Comparison of ENCODE assay signal across 8 cellular contexts in genomic region chr10:89163265-89163995, GRCh38. TPM values are rescaled to one million over a fixed set of nuclear protein-coding genes. Genes with fewer than 3 reads are reported as not detected.
DNase-seq lines count a peak whose midpoint lies in the region; ATAC-seq and TF ChIP-seq lines count a peak whose summit lies in the region.

No MANE protein-coding gene starts in this region.

- TF ChIP-seq EP300 in stomach (IDR thresholded peaks at IDR 0.05): no peak

- no TSS peak for BruUV-seq in Panc1 (replicated peaks; lab: Mats Ljungman, UMichigan)

- H3K27me3 ChIP-seq in Panc1 (ENCODE audit: control insufficient read depth, insufficient read depth, low read length): peaks cover 13% of the 10 kb centered on the region
- no peaks in the 10 kb centered on the region for H3K27me3 ChIP-seq in stomach

- WGBS in stomach, 5 donors: 45 to 61% (median 57%) methylated on average over 6 of the region's 6 CpGs

- POLR2A ChIA-PET in Panc1 (lab: Charles Lee): no interaction called here

- H3K4me3 ChIP-seq in Panc1 (ENCODE audit: low read depth in 2 of 2, low read length in 2 of 2): no peak overlapping the region
- H3K4me3 ChIP-seq in stomach: no peak overlapping the region

- CTCF ChIA-PET in Panc1 (lab: Charles Lee): no interaction called here

- intact Hi-C loops in Panc1 (cut with micrococcal nuclease; ENCODE audit: unreplicated experiment): no loop called here
- intact Hi-C loops in stomach (cut with DNase I; ENCODE audit: low total_unique reads): no loop called here

- H3K9me3 ChIP-seq in Panc1 (ENCODE audit: control insufficient read depth, insufficient read depth, low read depth, low read length) (no peaks in the 10 kb centered on the region), stomach (no peaks in the 10 kb centered on the region)

- H3K27ac ChIP-seq in Panc1 (ENCODE audit: low read length): no peak overlapping the region
- peak overlapping the region in 1 of 5 donors; percentile 34 for H3K27ac ChIP-seq in stomach

- ATAC-seq in GM18498 (IDR thresholded peaks at IDR 0.05; ENCODE audit: unreplicated experiment) (peak; percentile 98), HG02678 (IDR thresholded peaks at IDR 0.05; ENCODE audit: unreplicated experiment) (peak; percentile 97), Panc1 (0 out of 2 replicates have a peak, but pooled peaks have one; percentile 45)

- H3K4me1 ChIP-seq in Panc1 (ENCODE audit: control insufficient read depth, insufficient read depth, low read length) (no peaks in the 10 kb centered on the region), stomach (peaks cover 0 to 6% (median 0%) of the 10 kb centered on the region in 4 donors)

- no peak for TF ChIP-seq POLR2A in stomach (IDR thresholded peaks at IDR 0.05)

- in situ Hi-C loops in Panc1 (cut with HindIII; ENCODE audit: low pct_unique_long_range_greater_than_20kb, low sequenced_read_pairs): no loop called here

- DNase-seq in Panc1 (ENCODE audit: low read depth, low spot score) (no peak), midbrain (lab: John Stamatoyannopoulos, UW) (peak; percentile 11), stomach (peak; percentile 27), mesenteric fat pad (ENCODE audit: low spot score) (no peak), SW480 (ENCODE audit: low spot score) (no peak)
- DNase-seq in activated naive CD8-positive, alpha-beta T cell treated with anti-CD3 and anti-CD28 coated beads, Interleukin-2, amount 50 U/mL, for 16 hours (ENCODE audit: low read depth, low spot score): peak; percentile 42

- no peak for TF ChIP-seq CTCF in Panc1 (IDR thresholded peaks at IDR 0.05)
- no peak for TF ChIP-seq CTCF in stomach (IDR thresholded peaks at IDR 0.05)

- H3K36me3 ChIP-seq in Panc1 (ENCODE audit: control insufficient read depth, insufficient read depth, low read length) (no peaks in the 10 kb centered on the region; the same call in 1 of the 2 replicates), stomach (no peaks in the 10 kb centered on the region)

RNA-seq across cellular contexts. Expression of gene CH25H, which starts 43.7 kb away (rescaled TPM):
- total RNA-seq in Panc1 (2021; ENCODE audit: unreplicated experiment) (0.10 TPM), stomach (10 to 100 TPM in 1 of 5 donors, 1 to 10 TPM in 2, not detected in 2; 1.7 to 26.3 (median 5.7) TPM), mesenteric fat pad (4.8 TPM)
- not detected for polyA plus RNA-seq in Panc1 (2012; ENCODE audit: insufficient read length)
- 1 to 10 TPM; 2.7 to 9.8 (median 5.0) TPM for polyA plus RNA-seq in stomach

Comparison
In these comparisons a context has a peak if more than half of its experiments do, and no peak if none do; other contexts are left out.
1. ATAC-seq: peak in every context shown above with its lines; median percentile 98 in GM18498; 97 in HG02678; 45 in Panc1.
2. DNase-seq: peak in activated naive CD8-positive, alpha-beta T cell treated with anti-CD3 and anti-CD28 coated beads, Interleukin-2, amount 50 U/mL, for 16 hours (single experiment), midbrain (single experiment) and stomach (single experiment); none in Panc1 (single experiment), mesenteric fat pad (single experiment) and SW480 (single experiment).